30 cellular contexts compared by ENCODE assay signal in genomic region chr19:29004796-29005195, GRCh38.
"Had no signal": no experiment of that assay in that cellular context is flagged by ENCODE, and none has a peak within 500 bp of the region (broad histone marks: within the 10 kb centered on the region; RNA-seq: fewer than 3 reads in every experiment).

No MANE protein-coding gene starts in this region.

- ATAC-seq: activated CD4-positive, CD25-positive, alpha-beta regulatory T cell treated with anti-CD3 and anti-CD28 coated beads, Interleukin-2, amount 50 U/mL, for 24 hours; activated CD8-positive, alpha-beta T cell treated with anti-CD3 and anti-CD28 coated beads for 36 hours; activated T-cell treated with anti-CD3 and anti-CD28 coated beads, Interleukin-2, amount 50 U/mL, for 4 hours; activated T-helper 17 cell treated with anti-CD3 and anti-CD28 coated beads, Interleukin-2, amount 50 U/mL, for 72 hours; esophagus mucosa; T-helper 17 cell had no signal

- H3K27me3 Mint-ChIP-seq: activated B cell treated with CpG ODN at 0.5 μM for 24 hours; activated CD8-positive, alpha-beta T cell treated with anti-CD3 and anti-CD28 coated beads for 36 hours; dendritic cell treated with granulocyte-macrophage colony-stimulating factor and Interleukin-4, amounts not matched to agents 40 ng/mL and 50 ng/mL, for 4 days; T-helper 17 cell had no signal

- H3K27ac ChIP-seq: brain microvascular endothelial cell, coronary artery, dorsolateral prefrontal cortex, WERI-Rb-1 had no signal

- H3K9me3 Mint-ChIP-seq: activated B cell treated with CpG ODN at 0.5 μM for 24 hours; activated CD8-positive, alpha-beta T cell treated with anti-CD3 and anti-CD28 coated beads for 36 hours; activated T-cell treated with anti-CD3 and anti-CD28 coated beads, Interleukin-2, amount 50 U/mL, for 4 hours; activated T-helper 17 cell treated with anti-CD3 and anti-CD28 coated beads, Interleukin-2, amount 50 U/mL, for 72 hours; central memory CD8-positive, alpha-beta T cell; dendritic cell treated with granulocyte-macrophage colony-stimulating factor and Interleukin-4, amounts not matched to agents 40 ng/mL and 50 ng/mL, for 4 days; endodermal cell; T-helper 2 cell treated with Interferon-gamma antibody and Interleukin-4, amounts not matched to agents 5 μg/mL and 100 μg/mL, for 36 hours had no signal

- H3K27me3 ChIP-seq: brain microvascular endothelial cell had no signal

- H3K4me3 Mint-ChIP-seq: activated B cell treated with CpG ODN at 0.5 μM for 24 hours; activated CD8-positive, alpha-beta T cell treated with anti-CD3 and anti-CD28 coated beads for 36 hours; activated naive CD8-positive, alpha-beta T cell; activated T-cell treated with anti-CD3 and anti-CD28 coated beads, Interleukin-2, amount 50 U/mL, for 4 hours; activated T-helper 17 cell treated with anti-CD3 and anti-CD28 coated beads, Interleukin-2, amount 50 U/mL, for 72 hours; central memory CD8-positive, alpha-beta T cell; dendritic cell treated with granulocyte-macrophage colony-stimulating factor and Interleukin-4, amounts not matched to agents 40 ng/mL and 50 ng/mL, for 4 days; endodermal cell; T-helper 17 cell; T-helper 2 cell treated with Interferon-gamma antibody and Interleukin-4, amounts not matched to agents 5 μg/mL and 100 μg/mL, for 36 hours had no signal

- H3K4me3 ChIP-seq: coronary artery, dorsolateral prefrontal cortex had no signal

- DNase-seq: activated B cell treated with CpG ODN at 0.5 μM for 24 hours; activated CD4-positive, alpha-beta T cell treated with anti-CD3 and anti-CD28 coated beads for 48 hours; activated CD4-positive, alpha-beta T cell treated with anti-CD3 and anti-CD28 coated beads, Interleukin-2, amount 50 U/mL, for 1 hour; activated CD4-positive, alpha-beta T cell treated with anti-CD3 and anti-CD28 coated beads, Interleukin-2, amount 50 U/mL, for 48 hours; activated CD8-positive, alpha-beta memory T cell treated with anti-CD3 and anti-CD28 coated beads for 24 hours; activated CD8-positive, alpha-beta T cell treated with anti-CD3 and anti-CD28 coated beads for 36 hours; activated effector memory CD4-positive, alpha-beta T cell treated with Interleukin-2 at 50 U/mL for 16 hours; activated gamma-delta T cell treated with Interleukin-2 at 50 U/mL for 16 hours; activated naive CD4-positive, alpha-beta T cell treated with anti-CD3 and anti-CD28 coated beads, Interleukin-2, amount 50 U/mL, for 16 hours; activated naive CD4-positive, alpha-beta T cell treated with Interleukin-2 at 50 U/mL for 16 hours; activated T-cell treated with anti-CD3 and anti-CD28 coated beads, Interleukin-2, amount 50 U/mL, for 4 hours; amniotic stem cell; anterior cingulate cortex; brain microvascular endothelial cell; effector memory CD4-positive, alpha-beta T cell; endodermal cell; foreskin fibroblast; T-helper 1 cell; T-helper 17 cell; T1000; WERI-Rb-1 had no signal

- H3K36me3 Mint-ChIP-seq: activated naive CD8-positive, alpha-beta T cell had no signal

- H3K36me3 ChIP-seq: brain microvascular endothelial cell, WERI-Rb-1 had no signal

- H3K4me1 Mint-ChIP-seq: activated B cell treated with CpG ODN at 0.5 μM for 24 hours; activated T-helper 17 cell treated with anti-CD3 and anti-CD28 coated beads, Interleukin-2, amount 50 U/mL, for 72 hours; central memory CD8-positive, alpha-beta T cell; endodermal cell; T-helper 17 cell had no signal

- H3K27ac Mint-ChIP-seq: activated B cell treated with CpG ODN at 0.5 μM for 24 hours; activated CD8-positive, alpha-beta T cell treated with anti-CD3 and anti-CD28 coated beads for 36 hours; activated naive CD8-positive, alpha-beta T cell; activated T-helper 17 cell treated with anti-CD3 and anti-CD28 coated beads, Interleukin-2, amount 50 U/mL, for 72 hours; dendritic cell treated with granulocyte-macrophage colony-stimulating factor and Interleukin-4, amounts not matched to agents 40 ng/mL and 50 ng/mL, for 4 days; endodermal cell; T-helper 17 cell; T-helper 2 cell treated with Interferon-gamma antibody and Interleukin-4, amounts not matched to agents 5 μg/mL and 100 μg/mL, for 36 hours had no signal
